18 cellular contexts compared by ENCODE assay signal in the genomic region with DNA sequence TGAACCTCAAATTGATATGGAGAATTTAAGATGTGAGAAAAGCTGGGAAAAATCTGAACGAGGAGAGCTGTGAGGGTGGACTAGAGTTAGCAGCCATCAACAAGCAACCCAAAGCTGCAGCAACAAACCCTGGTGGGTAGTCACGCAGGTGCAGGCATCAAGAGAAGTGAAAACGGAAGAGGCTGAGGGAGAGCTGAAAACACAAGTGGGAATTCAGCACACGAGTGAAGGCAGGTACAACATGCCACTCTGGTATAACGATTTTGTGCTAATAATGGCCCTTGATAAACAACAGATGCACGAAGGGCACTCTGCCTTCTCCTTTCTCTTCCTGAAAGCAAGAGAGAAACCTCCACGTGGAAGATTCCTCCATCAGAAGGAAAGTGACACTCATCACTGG. TPM values are rescaled to one million over a fixed set of nuclear protein-coding genes. Genes with fewer than 3 reads are reported as not detected.
DNase-seq lines count a peak whose midpoint lies in the region; ATAC-seq, FAIRE-seq and TF ChIP-seq lines count a peak whose summit lies in the region.
"Had no signal": no experiment of that assay in that cellular context is flagged by ENCODE, and none has a peak within 500 bp of the region (broad histone marks: within the 10 kb centered on the region; RNA-seq: fewer than 3 reads in every experiment).

No MANE protein-coding gene starts in this region.

- peak; percentile 93 for FAIRE-seq in GM12892 (lab: Jason Lieb, UNC)
- FAIRE-seq: keratinocyte had no signal

- TF ChIP-seq EP300 in suprapubic skin (IDR thresholded peaks at IDR 0.05): no peak

- H3K27me3 ChIP-seq in hepatocyte (peaks cover 24% of the 10 kb centered on the region), suprapubic skin (peaks cover 38% of the 10 kb centered on the region)

- no peaks in the 10 kb centered on the region for H3K79me2 ChIP-seq in hepatocyte

- no peak overlapping the region for H3K27ac ChIP-seq in hepatocyte
- no peak overlapping the region for H3K27ac ChIP-seq in suprapubic skin
- H3K27ac ChIP-seq: coronary artery had no signal

- DNase-seq in GM12892 (ENCODE audit: insufficient read length): no peak
- DNase-seq in stimulated activated naive CD4-positive, alpha-beta T cell (lab: John Stamatoyannopoulos, UW): no peak
- DNase-seq in hepatocyte (ENCODE audit: low spot score): no peak
- no peak for DNase-seq in suprapubic skin (ENCODE audit: low spot score in 2 of 2)
- no peak for DNase-seq in epidermal melanocyte (ENCODE audit: insufficient read length, low spot score)
- DNase-seq: activated CD4-positive, alpha-beta T cell treated with anti-CD3 and anti-CD28 coated beads, Interleukin-2, amount 50 U/mL, for 4 hours; CD4-positive, CD25-positive, alpha-beta regulatory T cell; foreskin fibroblast; NCI-H510A treated with DMSO at 0.1 percent for 48 hours; stimulated activated CD4-positive, alpha-beta T cell treated with anti-CD3 and anti-CD28 coated beads, Interleukin-15, amount 100 ng/mL, for 24 hours had no signal

- peak; percentile 45 for ATAC-seq in GM19467 (IDR thresholded peaks at IDR 0.05; ENCODE audit: unreplicated experiment)
- ATAC-seq in HG02981 (IDR thresholded peaks at IDR 0.05; ENCODE audit: unreplicated experiment): peak; percentile 55
- ATAC-seq: SK-N-SH treated with all-trans-retinoic acid at 6 μM for 48 hours had no signal

- no peaks in the 10 kb centered on the region for H3K9me2 ChIP-seq in hepatocyte (replicated peaks; ENCODE audit: insufficient read depth)

- H3K9me3 ChIP-seq in hepatocyte (ENCODE audit: low read depth) (no peaks in the 10 kb centered on the region), suprapubic skin (no peaks in the 10 kb centered on the region)

- no peak overlapping the region for H2AFZ ChIP-seq in hepatocyte

- no peaks in the 10 kb centered on the region for H4K20me1 ChIP-seq in hepatocyte (ENCODE audit: insufficient read depth, poor library complexity, severe bottlenecking)

- TF ChIP-seq CTCF in hepatocyte (IDR thresholded peaks at IDR 0.05; ENCODE audit: poor library complexity) (no peak), suprapubic skin (IDR thresholded peaks at IDR 0.05) (no peak)

- 71% methylated on average over 7 of the region's 7 CpGs for WGBS in hepatocyte (ENCODE audit: low lambda C conversion rate, missing lambda C conversion rate)
- WGBS in suprapubic skin: 57% methylated on average over 7 of the region's 7 CpGs

- peak; percentile 62 for TF ChIP-seq POLR2A in GM12892 (IDR thresholded peaks at IDR 0.05; ENCODE audit: low read depth, low read length)
- TF ChIP-seq POLR2A in Raji (IDR thresholded peaks at IDR 0.05; ENCODE audit: insufficient read depth, low read depth, low read length): peak; percentile 52; the same call in 1 of the 2 replicates
- TF ChIP-seq POLR2A in suprapubic skin (IDR thresholded peaks at IDR 0.05): no peak

- H3K36me3 ChIP-seq in hepatocyte (replicated peaks; ENCODE audit: insufficient read depth, low read depth) (peaks cover 3% of the 10 kb centered on the region), suprapubic skin (no peaks in the 10 kb centered on the region)

- H3K4me2 ChIP-seq in hepatocyte: no peak overlapping the region

- H3K4me1 ChIP-seq in hepatocyte (ENCODE audit: insufficient read depth) (no peaks in the 10 kb centered on the region), suprapubic skin (no peaks in the 10 kb centered on the region)

- H3K4me3 ChIP-seq in hepatocyte: no peak overlapping the region
- H3K4me3 ChIP-seq in suprapubic skin: no peak overlapping the region
- H3K4me3 ChIP-seq: coronary artery had no signal

RNA-seq across cellular contexts. Expression of a gene that starts 11.5 kb away (rescaled TPM):
- not detected for polyA plus RNA-seq in GM12892 (2012; ENCODE audit: missing spikeins)
- total RNA-seq in hepatocyte: 0.50 TPM in 1 of 2 replicates, not detected in the other
- polyA plus RNA-seq in hepatocyte: not detected in 2 replicates
- total RNA-seq in suprapubic skin: not detected
- total RNA-seq: CD4-positive, CD25-positive, alpha-beta regulatory T cell; M059J had no signal
- polyA plus RNA-seq: CD4-positive, CD25-positive, alpha-beta regulatory T cell; keratinocyte; neural cell had no signal

RNA-seq across cellular contexts. Expression of a gene that starts 16.2 kb away (rescaled TPM):
- polyA plus RNA-seq in GM12892 (2012; ENCODE audit: missing spikeins): 85.8 TPM
- total RNA-seq in hepatocyte: not detected in 2 replicates
- polyA plus RNA-seq in hepatocyte: not detected in 2 replicates
- not detected for total RNA-seq in suprapubic skin
- total RNA-seq: M059J had no signal
- polyA plus RNA-seq: keratinocyte, neural cell had no signal

Comparison
In these comparisons a context has a peak if more than half of its experiments do, and no peak if none do; other contexts are left out.
1. POLR2A ChIP-seq: peak in GM12892 (single experiment) and Raji (single experiment); none in suprapubic skin (0 of 2).